ENCODE assay signal across 12 cellular contexts in the genomic region with DNA sequence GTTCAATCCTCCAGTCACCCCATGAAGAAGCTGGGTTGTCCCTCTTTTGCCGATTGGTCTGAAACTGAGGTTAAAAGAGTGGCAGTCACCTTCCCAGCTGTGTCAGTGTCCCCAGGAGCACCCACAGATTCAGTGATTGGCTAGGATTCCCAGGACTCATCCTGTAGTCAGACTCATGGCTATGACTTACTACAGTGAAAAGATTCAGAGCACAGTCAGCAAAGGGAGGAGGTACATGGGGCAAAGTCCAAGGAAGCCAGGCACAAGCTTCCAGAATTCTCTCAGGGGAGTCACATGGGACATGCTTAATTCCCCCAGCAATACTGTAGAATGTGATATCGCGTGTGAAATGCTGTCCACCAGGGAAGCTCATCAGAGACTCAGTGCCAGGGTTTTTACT. TPM values are rescaled to one million over a fixed set of nuclear protein-coding genes. Genes with fewer than 3 reads are reported as not detected.
DNase-seq lines count a peak whose midpoint lies in the region; ATAC-seq and TF ChIP-seq lines count a peak whose summit lies in the region.
"Had no signal": no experiment of that assay in that cellular context is flagged by ENCODE, and none has a peak within 500 bp of the region (broad histone marks: within the 10 kb centered on the region; RNA-seq: fewer than 3 reads in every experiment).

No MANE protein-coding gene starts in this region.

- no peak overlapping the region for H3K4me3 Mint-ChIP-seq in stimulated activated memory B cell treated with anti-CD40 and anti-IgM and Interleukin-4, amounts not matched to agents 10 μg/mL and 1 μg/mL and 100 μg/mL, for 72 hours

- H3K36me3 ChIP-seq in mucosa of descending colon (ENCODE audit: low read depth), result peaks cover 14% of the 10 kb centered on the region

- H3K36me3 Mint-ChIP-seq in stimulated activated memory B cell treated with anti-CD40 and anti-IgM and Interleukin-4, amounts not matched to agents 10 μg/mL and 1 μg/mL and 100 μg/mL, for 72 hours, result peaks cover 89% of the 10 kb centered on the region

- DNase-seq in RKO (ENCODE audit: low spot score) (peak; percentile 95), mucosa of descending colon (peak in 1 of 3 donors; percentile 17), T-helper 1 cell (no peak), DMS153 treated with DMSO at 0.1 percent for 48 hours (lab: John Stamatoyannopoulos, UW; ENCODE audit: unreplicated experiment) (no peak)
- DNase-seq: KBM-7, NCI-H1048, NCI-H1694, NCI-H2107 had no signal

- intact Hi-C loops in mucosa of descending colon (cut with DNase I, micrococcal nuclease), result no loop called here

- TF ChIP-seq CTCF in mucosa of descending colon (IDR thresholded peaks at IDR 0.05), result no peak

- ATAC-seq in esophagus mucosa, result peak; percentile 40
- ATAC-seq in mucosa of descending colon, result peak; percentile 91
- no peak for ATAC-seq in HG02970 (IDR thresholded peaks at IDR 0.05; ENCODE audit: low FRiP score, unreplicated experiment)
- ATAC-seq in stimulated activated memory B cell treated with anti-CD40 and anti-IgM and Interleukin-4, amounts not matched to agents 10 μg/mL and 1 μg/mL and 100 μg/mL, for 72 hours, result no peak

- no peak overlapping the region for H3K4me3 ChIP-seq in mucosa of descending colon
- H3K4me3 ChIP-seq: BLaER1 treated with 17β-estradiol and CSF1 and Interleukin-3, amounts not matched to agents 10 nM and 100 nM had no signal

- no peaks in the 10 kb centered on the region for H3K27me3 Mint-ChIP-seq in stimulated activated memory B cell treated with anti-CD40 and anti-IgM and Interleukin-4, amounts not matched to agents 10 μg/mL and 1 μg/mL and 100 μg/mL, for 72 hours

- H3K4me1 Mint-ChIP-seq in stimulated activated memory B cell treated with anti-CD40 and anti-IgM and Interleukin-4, amounts not matched to agents 10 μg/mL and 1 μg/mL and 100 μg/mL, for 72 hours, result peaks cover 5% of the 10 kb centered on the region

- H3K4me1 ChIP-seq in mucosa of descending colon (ENCODE audit: low read depth), result peaks cover 6% of the 10 kb centered on the region
- H3K4me1 ChIP-seq: BLaER1 treated with 17β-estradiol and CSF1 and Interleukin-3, amounts not matched to agents 10 nM and 100 nM had no signal

- H3K9me3 Mint-ChIP-seq in stimulated activated memory B cell treated with anti-CD40 and anti-IgM and Interleukin-4, amounts not matched to agents 10 μg/mL and 1 μg/mL and 100 μg/mL, for 72 hours, result peaks cover 16% of the 10 kb centered on the region

- H3K9me3 ChIP-seq in mucosa of descending colon, result peaks cover 17% of the 10 kb centered on the region

- H3K27ac Mint-ChIP-seq in stimulated activated memory B cell treated with anti-CD40 and anti-IgM and Interleukin-4, amounts not matched to agents 10 μg/mL and 1 μg/mL and 100 μg/mL, for 72 hours, result no peak overlapping the region

RNA-seq across cellular contexts. Expression of a gene that starts 14.2 kb away (rescaled TPM):
- total RNA-seq in esophagus mucosa, result 6.7 TPM
- 1 to 10 TPM; 5.2 to 9.2 (median 6.0) TPM for total RNA-seq in mucosa of descending colon

RNA-seq across cellular contexts. Expression of a gene that starts 14.8 kb away (rescaled TPM):
- total RNA-seq in esophagus mucosa, result 20.3 TPM
- 10 to 100 TPM; 53.8 to 72.9 (median 62.7) TPM for total RNA-seq in mucosa of descending colon

Comparison
In these comparisons a context has a peak if more than half of its experiments do, and no peak if none do; other contexts are left out.
1. ATAC-seq: peak in esophagus mucosa (single experiment) and mucosa of descending colon (single experiment); none in HG02970 (single experiment) and stimulated activated memory B cell treated with anti-CD40 and anti-IgM and Interleukin-4, amounts not matched to agents 10 μg/mL and 1 μg/mL and 100 μg/mL, for 72 hours (single experiment).